In genomic region chr18:48945953-48946217, GRCh38 we compare ENCODE assay signal across 11 cellular contexts. TPM values are rescaled to one million over a fixed set of nuclear protein-coding genes. Genes with fewer than 3 reads are reported as not detected.
A peak's percentile ranks its signal among the peaks of the same experiment; 100 is the strongest.
DNase-seq lines count a peak whose midpoint lies in the region; ATAC-seq, FAIRE-seq and TF ChIP-seq lines count a peak whose summit lies in the region.
"Had no signal": no experiment of that assay in that cellular context is flagged by ENCODE, and none has a peak within 500 bp of the region (broad histone marks: within the 10 kb centered on the region; RNA-seq: fewer than 3 reads in every experiment).

No MANE protein-coding gene starts in this region.

- POLR2A ChIA-PET in RWPE1 (lab: Yijun Ruan, JAX; ENCODE audit: low non-redundant PET) = no interaction called here

- in situ Hi-C loops in KBM-7 (cut with MboI; ENCODE audit: low pct_unique_long_range_greater_than_20kb, low sequenced_read_pairs) = no loop called here

- peak; percentile 57 for DNase-seq in DMS53 (lab: John Stamatoyannopoulos, UW)
- DNase-seq in DMS53 treated with DMSO at 0.1 percent for 48 hours (lab: John Stamatoyannopoulos, UW; ENCODE audit: unreplicated experiment) = no peak
- no peak for DNase-seq in RWPE1 (ENCODE audit: low spot score)
- DNase-seq in right cardiac atrium = no peak
- DNase-seq in small intestine = no peak
- no peak for DNase-seq in KBM-7
- no peak for DNase-seq in NCI-H446 (lab: John Stamatoyannopoulos, UW)
- DNase-seq: activated T-cell treated with anti-CD3 and anti-CD28 coated beads, Interleukin-2, amount 50 U/mL, for 24 hours; erythroblast had no signal

- H3K4me3 ChIP-seq in right cardiac atrium (ENCODE audit: low read length) (peak overlapping the region; percentile 63), small intestine (ENCODE audit: low read depth in 1 of 2, low read length in 2 of 2) (peak overlapping the region in 1 of 2 donors; percentile 23)

- no peaks in the 10 kb centered on the region for H3K27me3 ChIP-seq in right cardiac atrium (ENCODE audit: control insufficient read depth, insufficient read depth)
- H3K27me3 ChIP-seq in small intestine (ENCODE audit: control insufficient read depth in 2 of 2, insufficient read depth in 2 of 2, low read length in 2 of 2) = no peaks in the 10 kb centered on the region

- peaks cover 2 to 6% of the 10 kb centered on the region in 2 donors for H3K36me3 ChIP-seq in small intestine (ENCODE audit: control insufficient read depth in 2 of 2, insufficient read depth in 2 of 2, low read length in 2 of 2)

- peak overlapping the region; percentile 90 for H3K27ac ChIP-seq in RWPE1
- H3K27ac ChIP-seq in right cardiac atrium (ENCODE audit: low read length) = peak overlapping the region; percentile 13
- peak overlapping the region; percentile 27 for H3K27ac ChIP-seq in small intestine (ENCODE audit: low read depth in 1 of 2, low read length in 1 of 2)

- intact Hi-C loops in right cardiac atrium (cut with DNase I) = loop anchor here (5.0 to 10.0 kb wide), 8 partner anchors 111 to 264 kb away; no protein-coding TSS in a partner anchor

- FAIRE-seq in small intestine (lab: Jason Lieb, UNC) = no peak
- FAIRE-seq: A204.1 had no signal

- no peak for ATAC-seq in right cardiac atrium
- no peak for ATAC-seq in GM21786 (IDR thresholded peaks at IDR 0.05; ENCODE audit: unreplicated experiment)

- no peak for TF ChIP-seq CTCF in RWPE1 (conservative IDR thresholded peaks at IDR 0.05; ENCODE audit: low read depth)

- H3K4me1 ChIP-seq in right cardiac atrium (ENCODE audit: control insufficient read depth, insufficient read depth, low read length) = peaks cover 26% of the 10 kb centered on the region
- peaks cover 20 to 42% of the 10 kb centered on the region in 2 donors for H3K4me1 ChIP-seq in small intestine (ENCODE audit: control insufficient read depth in 2 of 2, insufficient read depth in 1 of 2, low read depth in 1 of 2, low read length in 1 of 2)

- H3K9me3 ChIP-seq in right cardiac atrium (ENCODE audit: control insufficient read depth, low read length) (no peaks in the 10 kb centered on the region), small intestine (ENCODE audit: control insufficient read depth, low read depth) (no peaks in the 10 kb centered on the region)

- CTCF ChIA-PET in RWPE1 (lab: Yijun Ruan, JAX) = no interaction called here

RNA-seq across cellular contexts. Expression of gene SMAD7, which starts 4.9 kb away (rescaled TPM):
- total RNA-seq in right cardiac atrium = 10 to 100 TPM; 66.3 to 97.6 (median 94.3) TPM
- polyA plus RNA-seq in right cardiac atrium (34.8 TPM), small intestine (10 to 100 TPM; 17.2 to 24.0 (median 18.3) TPM)

Comparison
In these comparisons a context has a peak if more than half of its experiments do, and no peak if none do; other contexts are left out.
1. H3K27ac ChIP-seq: peak in every context shown above with its lines; median percentile 90 in RWPE1; 27 in small intestine; 13 in right cardiac atrium.